Comparison of ENCODE assay signal across 1 cellular context in genomic region chr3:196971094-196971698, GRCh38.
TF ChIP-seq lines count a peak whose summit lies in the region.

No MANE protein-coding gene starts in this region.

TF ChIP-seq in K562, 482 proteins besides CTCF, POLR2A, EP300 and RAD21 (continues in another document):
- TF ChIP-seq TBP (optimal IDR thresholded peaks at IDR 0.05; ENCODE audit: low read depth, low read length) (no peak), HMGXB4 (CRISPR knock-in tag; IDR thresholded peaks at IDR 0.05) (no peak), EGR1 (conservative IDR thresholded peaks at IDR 0.05) (peak; percentile 89), POLR2AphosphoS2 (IDR thresholded peaks at IDR 0.05; ENCODE audit: low read length) (no peak), E2F6 (IDR thresholded peaks at IDR 0.05; ENCODE audit: borderline replicate concordance in 1 of 2, extremely low read depth in 1 of 2, insufficient read depth in 1 of 2, insufficient read length in 1 of 2, low read depth in 1 of 2, low read length in 1 of 2, poor library complexity in 1 of 2, severe bottlenecking in 1 of 2) (no peak), ELF1 (tag; IDR thresholded peaks at IDR 0.05) (no peak), ZBTB40 (IDR thresholded peaks at IDR 0.05) (no peak), ZBTB40 (CRISPR knock-in tag; IDR thresholded peaks at IDR 0.05) (no peak), ARID3B (CRISPR knock-in tag; IDR thresholded peaks at IDR 0.05; ENCODE audit: borderline replicate concordance) (no peak), PRPF4 (IDR thresholded peaks at IDR 0.05; ENCODE audit: insufficient read depth, low read depth, low read length, poor library complexity, severe bottlenecking) (no peak), MEIS2 (IDR thresholded peaks at IDR 0.05; ENCODE audit: partially characterized antibody) (peak; percentile 23), BRF1 (IDR thresholded peaks at IDR 0.05; ENCODE audit: borderline replicate concordance, extremely low read depth, insufficient read length) (no peak), MAX (CRISPR knock-in tag; IDR thresholded peaks at IDR 0.05) (no peak), PHF21A (IDR thresholded peaks at IDR 0.05; ENCODE audit: borderline replicate concordance, low read depth) (no peak), ZBTB9 (CRISPR knock-in tag; IDR thresholded peaks at IDR 0.05) (no peak), BCOR (IDR thresholded peaks at IDR 0.05) (peak; percentile 53), ZNF146 (CRISPR knock-in tag; IDR thresholded peaks at IDR 0.05; ENCODE audit: unreplicated experiment) (peak; percentile 96), E2F8 (IDR thresholded peaks at IDR 0.05; ENCODE audit: low read depth, partially characterized antibody) (no peak), RBM25 (IDR thresholded peaks at IDR 0.05; ENCODE audit: low read depth, low read length, severe bottlenecking) (peak; percentile 60), TRIM28 (IDR thresholded peaks at IDR 0.05) (peak; percentile 53; the same call in 1 of the 2 replicates), ZNF253 (CRISPR knock-in tag; conservative IDR thresholded peaks at IDR 0.05) (no peak), MYNN (IDR thresholded peaks at IDR 0.05) (peak; percentile 91), MYNN (CRISPR knock-in tag; IDR thresholded peaks at IDR 0.05) (no peak), SMARCA5 (IDR thresholded peaks at IDR 0.05) (no peak), PYGO2 (tag; IDR thresholded peaks at IDR 0.05) (no peak), POLR2AphosphoS5 (IDR thresholded peaks at IDR 0.05; ENCODE audit: control insufficient read depth, insufficient read depth, low read depth, low read length) (no peak), THRB (CRISPR knock-in tag; conservative IDR thresholded peaks at IDR 0.05) (no peak), SAP30 (IDR thresholded peaks at IDR 0.05; ENCODE audit: borderline replicate concordance, insufficient read depth, low read depth, low read length, poor library complexity, severe bottlenecking) (no peak), PBX2 (CRISPR knock-in tag; IDR thresholded peaks at IDR 0.05; ENCODE audit: low read depth) (no peak), PBX2 (tag; conservative IDR thresholded peaks at IDR 0.05; ENCODE audit: low read depth) (no peak), TAF1 (IDR thresholded peaks at IDR 0.05; ENCODE audit: control insufficient read depth, extremely low read depth, insufficient read depth, low read length, severe bottlenecking) (peak; percentile 16), MTA3 (IDR thresholded peaks at IDR 0.05; ENCODE audit: borderline replicate concordance) (no peak), CREB1 (IDR thresholded peaks at IDR 0.05) (no peak), CREB1 (CRISPR knock-in tag; IDR thresholded peaks at IDR 0.05) (no peak), RFX1 (IDR thresholded peaks at IDR 0.05) (peak; percentile 72), HDAC1 (IDR thresholded peaks at IDR 0.05) (no peak), CREM (IDR thresholded peaks at IDR 0.05; ENCODE audit: low read depth) (peak; percentile 18; the same call in 1 of the 2 replicates), ZNF764 (CRISPR knock-in tag; IDR thresholded peaks at IDR 0.05; ENCODE audit: low read depth) (no peak), CBFA2T2 (conservative IDR thresholded peaks at IDR 0.05) (0 out of 2 replicates have a peak, but pooled peaks have one; percentile 10)
